12 cellular contexts compared by ENCODE assay signal in genomic region chr2:211591456-211591855, GRCh38.
"Had no signal": no experiment of that assay in that cellular context is flagged by ENCODE, and none has a peak within 500 bp of the region (broad histone marks: within the 10 kb centered on the region; RNA-seq: fewer than 3 reads in every experiment).

No MANE protein-coding gene starts in this region.

- H3K36me3 ChIP-seq: right atrium auricular region, tibial artery, vagina had no signal

- ATAC-seq: esophagus mucosa; stimulated activated naive B cell treated with anti-CD40 and anti-IgM and Interleukin-4, amounts not matched to agents 10 μg/mL and 1 μg/mL and 100 μg/mL, for 72 hours had no signal

- H3K9me3 ChIP-seq: right atrium auricular region, vagina had no signal

- H3K27me3 ChIP-seq: right atrium auricular region, tibial artery, vagina had no signal

- H3K4me3 ChIP-seq: right atrium auricular region, tibial artery, vagina had no signal

- H3K27ac ChIP-seq: right atrium auricular region, tibial artery, vagina had no signal

- DNase-seq: activated CD4-positive, alpha-beta T cell treated with anti-CD3 and anti-CD28 coated beads for 1 hour; activated CD4-positive, alpha-beta T cell treated with anti-CD3 and anti-CD28 coated beads, Interleukin-2, amount 50 U/mL, for 4 hours; activated naive CD4-positive, alpha-beta T cell treated with anti-CD3 and anti-CD28 coated beads for 36 hours; hypothalamus; mesenchymal stem cell; stimulated activated CD4-positive, alpha-beta T cell treated with anti-CD3 and anti-CD28 coated beads, Interleukin-15, amount 100 ng/mL, for 24 hours; stimulated activated CD4-positive, alpha-beta T cell treated with anti-CD3 and anti-CD28 coated beads, Interleukin-4, amount 100 ng/mL, for 1 hour; stimulated activated naive B cell treated with anti-CD40 and anti-IgM and Interleukin-4, amounts not matched to agents 10 μg/mL and 1 μg/mL and 100 μg/mL, for 72 hours; tibial artery had no signal

- H3K4me1 ChIP-seq: right atrium auricular region, tibial artery, vagina had no signal
